17 cellular contexts compared by ENCODE assay signal in genomic region chr5:35197351-35197750, GRCh38.
"Had no signal": no experiment of that assay in that cellular context is flagged by ENCODE, and none has a peak within 500 bp of the region (broad histone marks: within the 10 kb centered on the region; RNA-seq: fewer than 3 reads in every experiment).

No MANE protein-coding gene starts in this region.

- H3K4me3 Mint-ChIP-seq: memory B cell had no signal

- H3K4me3 ChIP-seq: esophagus muscularis mucosa, gastroesophageal sphincter, left ventricle myocardium inferior, lower lobe of right lung, right atrium auricular region, sigmoid colon had no signal

- H3K27ac ChIP-seq: epithelial cell of prostate, esophagus muscularis mucosa, gastroesophageal sphincter, left ventricle myocardium inferior, lower lobe of right lung, neutrophil, right atrium auricular region, sigmoid colon had no signal

- H3K9me3 ChIP-seq: esophagus muscularis mucosa, gastroesophageal sphincter, left ventricle myocardium inferior, lower lobe of right lung, neutrophil, right atrium auricular region, sigmoid colon had no signal

- H3K27me3 ChIP-seq: esophagus muscularis mucosa, gastroesophageal sphincter, right atrium auricular region, sigmoid colon had no signal

- H3K36me3 Mint-ChIP-seq: memory B cell, naive B cell had no signal

- ATAC-seq: gastroesophageal sphincter had no signal

- H3K9me3 Mint-ChIP-seq: memory B cell, naive B cell had no signal

- H3K27ac Mint-ChIP-seq: memory B cell had no signal

- H3K36me3 ChIP-seq: esophagus muscularis mucosa, gastroesophageal sphincter, left ventricle myocardium inferior, lower lobe of right lung, neutrophil, right atrium auricular region, sigmoid colon had no signal

- DNase-seq: cortex of kidney; effector memory CD4-positive, alpha-beta T cell; glutamatergic neuron; midbrain; naive B cell; sigmoid colon; stimulated activated CD4-positive, alpha-beta T cell treated with anti-CD3 and anti-CD28 coated beads, Interleukin-12 subunit alpha, Interleukin-12 subunit beta, amount 100 ng/mL, for 4 hours; stimulated activated naive CD4-positive, alpha-beta T cell; trophoblast cell had no signal
